In the genomic region with DNA sequence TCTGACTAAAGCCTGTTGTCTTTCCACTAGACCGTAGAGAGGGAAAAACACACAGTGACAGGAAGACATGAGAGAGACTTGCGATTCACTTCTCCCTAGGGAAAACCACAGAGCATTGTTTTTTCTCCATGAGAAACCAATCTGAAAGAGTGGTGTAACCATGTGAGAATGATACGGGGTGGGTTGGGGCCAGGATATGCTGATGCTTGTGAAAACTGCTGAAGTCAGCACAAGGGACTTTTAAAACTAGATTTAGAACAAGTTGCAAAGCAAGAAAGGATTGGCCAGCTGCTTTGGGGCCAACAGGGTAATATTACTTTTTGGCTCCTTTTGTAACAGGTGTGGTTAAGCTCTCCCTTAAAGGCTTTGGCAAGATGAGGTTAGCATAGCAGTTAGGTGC, we compare ENCODE assay signal across 26 cellular contexts.
A peak's percentile ranks its signal among the peaks of the same experiment; 100 is the strongest.
DNase-seq lines count a peak whose midpoint lies in the region; ATAC-seq and TF ChIP-seq lines count a peak whose summit lies in the region.
"Had no signal": no experiment of that assay in that cellular context is flagged by ENCODE, and none has a peak within 500 bp of the region (broad histone marks: within the 10 kb centered on the region; RNA-seq: fewer than 3 reads in every experiment).

No MANE protein-coding gene starts in this region.

- TF ChIP-seq CTCF in kidney epithelial cell (IDR thresholded peaks at IDR 0.05; ENCODE audit: insufficient read depth, low read length, poor library complexity, severe bottlenecking) = no peak
- TF ChIP-seq CTCF in upper lobe of right lung (IDR thresholded peaks at IDR 0.05) = no peak

- ATAC-seq in upper lobe of right lung = no peak
- ATAC-seq: lower lobe of right lung, SK-N-SH treated with all-trans-retinoic acid at 6 μM for 48 hours had no signal

- no peak overlapping the region for H3K27ac ChIP-seq in SJCRH30
- no peak overlapping the region for H3K27ac ChIP-seq in upper lobe of right lung
- H3K27ac ChIP-seq: cardiac muscle cell, coronary artery, lower lobe of right lung, parathyroid adenoma, skin epidermis, VCaP had no signal

- H3K4me1 ChIP-seq in SJCRH30 = 0 out of 2 replicates have a peak, but pooled peaks cover 3% of the 10 kb centered on the region
- H3K4me1 ChIP-seq in upper lobe of right lung = no peaks in the 10 kb centered on the region
- H3K4me1 ChIP-seq: lower lobe of right lung, parathyroid adenoma had no signal

- H3K4me3 ChIP-seq in SJCRH30 (no peak overlapping the region), kidney epithelial cell (ENCODE audit: low read depth, low read length) (no peak overlapping the region), upper lobe of right lung (no peak overlapping the region)
- H3K4me3 ChIP-seq: cardiac muscle cell, coronary artery, lower lobe of right lung, skin epidermis had no signal

- intact Hi-C loops in upper lobe of right lung (cut with DNase I) = no loop called here

- peak; percentile 28 for DNase-seq in NCI-H82 (lab: John Stamatoyannopoulos, UW)
- no peak for DNase-seq in NCI-H82 treated with DMSO at 0.1 percent for 48 hours (lab: John Stamatoyannopoulos, UW; ENCODE audit: unreplicated experiment)
- peak; percentile 29 to 64 for DNase-seq in SJCRH30
- DNase-seq in kidney epithelial cell (ENCODE audit: low read depth) = peak; percentile 59
- no peak for DNase-seq in activated CD8-positive, alpha-beta memory T cell treated with anti-CD3 and anti-CD28 coated beads for 24 hours
- no peak for DNase-seq in upper lobe of right lung
- DNase-seq in GM19238 (ENCODE audit: insufficient read length, low spot score) = no peak
- no peak for DNase-seq in stimulated activated CD4-positive, alpha-beta T cell treated with anti-CD3 and anti-CD28 coated beads, Interleukin-4, amount 100 ng/mL, for 4 hours
- DNase-seq: activated CD4-positive, alpha-beta T cell treated with anti-CD3 and anti-CD28 coated beads, Interleukin-2, amount 10 ng/mL, durations not matched to agents 24 days and 14 days; activated naive CD4-positive, alpha-beta T cell treated with anti-CD3 and anti-CD28 coated beads, Interleukin-2, amount 10 ng/mL, durations not matched to agents 7 days and 5 days; amygdala; glutamatergic neuron; GOT3; Karpas-422; lower lobe of right lung; NCI-H1092 treated with DMSO at 0.1 percent for 48 hours; NCI-H187 treated with DMSO at 0.1 percent for 48 hours; NCI-H226; NCI-H748 treated with DMSO at 0.1 percent for 48 hours; T-helper 2 cell had no signal

- H3K27me3 ChIP-seq in SJCRH30 (no peaks in the 10 kb centered on the region), kidney epithelial cell (ENCODE audit: control insufficient read depth, insufficient read depth, low read length) (no peaks in the 10 kb centered on the region), upper lobe of right lung (no peaks in the 10 kb centered on the region)
- H3K27me3 ChIP-seq: cardiac muscle cell had no signal

- H3K9me3 ChIP-seq in SJCRH30 (replicated peaks) (no peaks in the 10 kb centered on the region), upper lobe of right lung (no peaks in the 10 kb centered on the region)
- H3K9me3 ChIP-seq: lower lobe of right lung had no signal

- no peaks in the 10 kb centered on the region for H3K36me3 ChIP-seq in SJCRH30
- no peaks in the 10 kb centered on the region for H3K36me3 ChIP-seq in kidney epithelial cell (ENCODE audit: control insufficient read depth, insufficient read depth, low read length)
- H3K36me3 ChIP-seq in upper lobe of right lung = no peaks in the 10 kb centered on the region
- H3K36me3 ChIP-seq: cardiac muscle cell, lower lobe of right lung had no signal

Comparison
In these comparisons a context has a peak if more than half of its experiments do, and no peak if none do; other contexts are left out.
1. DNase-seq: peak in NCI-H82 (single experiment), SJCRH30 (2 of 2) and kidney epithelial cell (single experiment); none in NCI-H82 treated with DMSO at 0.1 percent for 48 hours (single experiment), activated CD8-positive, alpha-beta memory T cell treated with anti-CD3 and anti-CD28 coated beads for 24 hours (single experiment), upper lobe of right lung (single experiment), GM19238 (single experiment) and stimulated activated CD4-positive, alpha-beta T cell treated with anti-CD3 and anti-CD28 coated beads, Interleukin-4, amount 100 ng/mL, for 4 hours (0 of 2).